In genomic region chr11:15884792-15885540, GRCh38 we compare ENCODE assay signal across 1 cellular context.
TF ChIP-seq lines count a peak whose summit lies in the region.

No MANE protein-coding gene starts in this region.

TF ChIP-seq in SK-N-SH, 30 proteins besides CTCF, POLR2A, EP300 and RAD21 (continued from another document):
- TF ChIP-seq USF2 (IDR thresholded peaks at IDR 0.05; ENCODE audit: borderline replicate concordance, low read depth, low read length): no peak
- no peak for TF ChIP-seq JUND (IDR thresholded peaks at IDR 0.05)
- TF ChIP-seq IRF3 (IDR thresholded peaks at IDR 0.05; ENCODE audit: low read depth, low read length): no peak
- no peak for TF ChIP-seq PBX3 (IDR thresholded peaks at IDR 0.05)
- TF ChIP-seq RCOR1 (IDR thresholded peaks at IDR 0.05; ENCODE audit: low read length): peak; percentile 31; the same call in 1 of the 2 replicates
- peak; percentile 47; the same call in 1 of the 2 replicates for TF ChIP-seq FOXJ3 (CRISPR knock-in tag; IDR thresholded peaks at IDR 0.05)
- no peak for TF ChIP-seq SMC3 (IDR thresholded peaks at IDR 0.05; ENCODE audit: low read depth, low read length)
- TF ChIP-seq MAX (IDR thresholded peaks at IDR 0.05; ENCODE audit: low read depth): no peak
- no peak for TF ChIP-seq MXI1 (IDR thresholded peaks at IDR 0.05; ENCODE audit: low read depth, low read length)
- TF ChIP-seq ZBTB33 (IDR thresholded peaks at IDR 0.05; ENCODE audit: borderline replicate concordance, low read depth): no peak
- peak; percentile 74 for TF ChIP-seq GATA2 (CRISPR knock-in tag; IDR thresholded peaks at IDR 0.05)
